In genomic region chr19:15936173-15936572, GRCh38 we compare ENCODE assay signal across 36 cellular contexts. TPM values are rescaled to one million over a fixed set of nuclear protein-coding genes. Genes with fewer than 3 reads are reported as not detected.
"Had no signal": no experiment of that assay in that cellular context is flagged by ENCODE, and none has a peak within 500 bp of the region (broad histone marks: within the 10 kb centered on the region; RNA-seq: fewer than 3 reads in every experiment).

No MANE protein-coding gene starts in this region.

- H3K27ac Mint-ChIP-seq: activated B cell treated with CpG ODN at 0.5 μM for 24 hours; activated CD4-positive, alpha-beta memory T cell treated with anti-CD3 and anti-CD28 coated beads for 36 hours; activated CD8-positive, alpha-beta T cell treated with anti-CD3 and anti-CD28 coated beads for 36 hours; activated naive CD4-positive, alpha-beta T cell treated with anti-CD3 and anti-CD28 coated beads for 36 hours; activated naive CD4-positive, alpha-beta T cell treated with anti-CD3 and anti-CD28 coated beads, Interleukin-2, amount 50 U/mL, for 72 hours; activated naive CD8-positive, alpha-beta T cell treated with anti-CD3 and anti-CD28 coated beads for 36 hours; activated T-cell treated with anti-CD3 and anti-CD28 coated beads, Interleukin-2, amount 50 U/mL, for 72 hours; activated T-helper 1 cell treated with anti-CD3 and anti-CD28 coated beads, Interleukin-12 subunit alpha, Interleukin-12 subunit beta, Interleukin-2, Interleukin-4 antibody, amounts not matched to agents 30 ng/mL and 10 ng/mL and 1 ng/mL, durations not matched to agents 14 hours and 24 hours and 36 hours; activated T-helper 17 cell treated with anti-CD3 and anti-CD28 coated beads, Interleukin-2, amount 50 U/mL, for 72 hours; T-helper 1 cell treated with Interleukin-12 subunit alpha and Interleukin-12 subunit beta and Interleukin-4 antibody, amounts not matched to agents 30 μg/mL and 1 μg/mL, for 36 hours; T-helper 2 cell treated with Interferon-gamma antibody and Interleukin-4, amounts not matched to agents 5 μg/mL and 100 μg/mL, for 36 hours had no signal

- H3K4me3 ChIP-seq: adrenal gland, body of pancreas, breast epithelium had no signal

- H3K27me3 ChIP-seq: body of pancreas had no signal

- H3K27ac ChIP-seq: adrenal gland, brain microvascular endothelial cell had no signal

- H3K36me3 ChIP-seq: adrenal gland, brain microvascular endothelial cell, breast epithelium had no signal

- ATAC-seq: activated CD8-positive, alpha-beta T cell treated with anti-CD3 and anti-CD28 coated beads for 36 hours; activated naive CD4-positive, alpha-beta T cell treated with anti-CD3 and anti-CD28 coated beads, Interleukin-2, amount 50 U/mL, for 72 hours; activated T-cell treated with anti-CD3 and anti-CD28 coated beads, Interleukin-2, amount 50 U/mL, for 4 hours; activated T-cell treated with anti-CD3 and anti-CD28 coated beads, Interleukin-2, amount 50 U/mL, for 72 hours; activated T-helper 17 cell treated with anti-CD3 and anti-CD28 coated beads, Interleukin-2, amount 50 U/mL, for 72 hours; body of pancreas had no signal

- DNase-seq: activated B cell treated with CpG ODN at 0.5 μM for 24 hours; activated CD4-positive, alpha-beta memory T cell treated with anti-CD3 and anti-CD28 coated beads for 36 hours; activated CD4-positive, alpha-beta T cell treated with anti-CD3 and anti-CD28 coated beads for 48 hours; activated CD4-positive, alpha-beta T cell treated with anti-CD3 and anti-CD28 coated beads, Interleukin-2, amount 50 U/mL, for 1 hour; activated CD4-positive, alpha-beta T cell treated with anti-CD3 and anti-CD28 coated beads, Interleukin-2, amount 50 U/mL, for 4 hours; activated CD4-positive, CD25-positive, alpha-beta regulatory T cell treated with anti-CD3 and anti-CD28 coated beads, Interleukin-2, amount 50 U/mL, for 72 hours; activated CD8-positive, alpha-beta T cell treated with anti-CD3 and anti-CD28 coated beads for 36 hours; activated gamma-delta T cell treated with Interleukin-2 at 50 U/mL for 16 hours; activated naive CD4-positive, alpha-beta T cell; activated naive CD4-positive, alpha-beta T cell treated with anti-CD3 and anti-CD28 coated beads for 36 hours; activated naive CD4-positive, alpha-beta T cell treated with anti-CD3 and anti-CD28 coated beads, Interleukin-2, amount 50 U/mL, for 16 hours; activated naive CD8-positive, alpha-beta T cell treated with anti-CD3 and anti-CD28 coated beads for 36 hours; activated T-cell treated with anti-CD3 and anti-CD28 coated beads for 4 hours; activated T-cell treated with anti-CD3 and anti-CD28 coated beads, Interleukin-2, amount 50 U/mL, for 1 hour; activated T-cell treated with anti-CD3 and anti-CD28 coated beads, Interleukin-2, amount 50 U/mL, for 4 hours; activated T-cell treated with anti-CD3 and anti-CD28 coated beads, Interleukin-2, amount 50 U/mL, for 72 hours; adrenal gland; amniotic stem cell; aorta; body of pancreas; brain microvascular endothelial cell; central memory CD4-positive, alpha-beta T cell; T-helper 1 cell; T-helper 2 cell; T-helper 9 cell had no signal

- H3K4me3 Mint-ChIP-seq: activated B cell treated with CpG ODN at 0.5 μM for 24 hours; activated CD4-positive, alpha-beta memory T cell treated with anti-CD3 and anti-CD28 coated beads for 36 hours; activated CD8-positive, alpha-beta T cell treated with anti-CD3 and anti-CD28 coated beads for 36 hours; activated naive CD4-positive, alpha-beta T cell treated with anti-CD3 and anti-CD28 coated beads for 36 hours; activated naive CD8-positive, alpha-beta T cell treated with anti-CD3 and anti-CD28 coated beads for 36 hours; activated T-cell treated with anti-CD3 and anti-CD28 coated beads, Interleukin-2, amount 50 U/mL, for 4 hours; activated T-cell treated with anti-CD3 and anti-CD28 coated beads, Interleukin-2, amount 50 U/mL, for 72 hours; activated T-helper 1 cell treated with anti-CD3 and anti-CD28 coated beads, Interleukin-12 subunit alpha, Interleukin-12 subunit beta, Interleukin-2, Interleukin-4 antibody, amounts not matched to agents 30 ng/mL and 10 ng/mL and 1 ng/mL, durations not matched to agents 14 hours and 24 hours and 36 hours; activated T-helper 17 cell treated with anti-CD3 and anti-CD28 coated beads, Interleukin-2, amount 50 U/mL, for 72 hours; T-helper 1 cell treated with Interleukin-12 subunit alpha and Interleukin-12 subunit beta and Interleukin-4 antibody, amounts not matched to agents 30 μg/mL and 1 μg/mL, for 36 hours; T-helper 2 cell treated with Interferon-gamma antibody and Interleukin-4, amounts not matched to agents 5 μg/mL and 100 μg/mL, for 36 hours had no signal

- H3K9me3 ChIP-seq: adrenal gland, body of pancreas, breast epithelium had no signal

- H3K4me1 ChIP-seq: adrenal gland, breast epithelium had no signal

- H3K4me1 Mint-ChIP-seq: activated T-helper 17 cell treated with anti-CD3 and anti-CD28 coated beads, Interleukin-2, amount 50 U/mL, for 72 hours had no signal

- H3K9me3 Mint-ChIP-seq: activated B cell treated with CpG ODN at 0.5 μM for 24 hours; activated T-helper 17 cell treated with anti-CD3 and anti-CD28 coated beads, Interleukin-2, amount 50 U/mL, for 72 hours had no signal

- FAIRE-seq: astrocyte, TTC549 had no signal

RNA-seq across cellular contexts. Expression of gene CYP4F11, which starts 1.8 kb away (rescaled TPM):
- total RNA-seq: activated B cell treated with CpG ODN at 0.5 μM for 24 hours; activated CD4-positive, alpha-beta memory T cell treated with anti-CD3 and anti-CD28 coated beads for 36 hours; activated CD8-positive, alpha-beta memory T cell treated with anti-CD3 and anti-CD28 coated beads for 36 hours; activated CD8-positive, alpha-beta T cell treated with anti-CD3 and anti-CD28 coated beads for 36 hours; activated naive CD4-positive, alpha-beta T cell treated with anti-CD3 and anti-CD28 coated beads for 36 hours; activated naive CD4-positive, alpha-beta T cell treated with anti-CD3 and anti-CD28 coated beads, Interleukin-2, amount 50 U/mL, for 72 hours; activated naive CD8-positive, alpha-beta T cell treated with anti-CD3 and anti-CD28 coated beads for 36 hours; activated T-cell treated with anti-CD3 and anti-CD28 coated beads, Interleukin-2, amount 50 U/mL, for 72 hours; activated T-helper 1 cell treated with anti-CD3 and anti-CD28 coated beads, Interleukin-12 subunit alpha, Interleukin-12 subunit beta, Interleukin-2, Interleukin-4 antibody, amounts not matched to agents 30 ng/mL and 10 ng/mL and 1 ng/mL, durations not matched to agents 14 hours and 24 hours and 36 hours; activated T-helper 17 cell treated with anti-CD3 and anti-CD28 coated beads, Interleukin-2, amount 50 U/mL, for 72 hours; astrocyte; cerebellum had no signal

RNA-seq across cellular contexts. Expression of gene OR10H4, which starts 12.6 kb away (rescaled TPM):
- total RNA-seq: activated B cell treated with CpG ODN at 0.5 μM for 24 hours; activated CD4-positive, alpha-beta memory T cell treated with anti-CD3 and anti-CD28 coated beads for 36 hours; activated CD8-positive, alpha-beta memory T cell treated with anti-CD3 and anti-CD28 coated beads for 36 hours; activated CD8-positive, alpha-beta T cell treated with anti-CD3 and anti-CD28 coated beads for 36 hours; activated naive CD4-positive, alpha-beta T cell treated with anti-CD3 and anti-CD28 coated beads for 36 hours; activated naive CD4-positive, alpha-beta T cell treated with anti-CD3 and anti-CD28 coated beads, Interleukin-2, amount 50 U/mL, for 72 hours; activated naive CD8-positive, alpha-beta T cell treated with anti-CD3 and anti-CD28 coated beads for 36 hours; activated T-cell treated with anti-CD3 and anti-CD28 coated beads, Interleukin-2, amount 50 U/mL, for 4 hours; activated T-cell treated with anti-CD3 and anti-CD28 coated beads, Interleukin-2, amount 50 U/mL, for 72 hours; activated T-helper 1 cell treated with anti-CD3 and anti-CD28 coated beads, Interleukin-12 subunit alpha, Interleukin-12 subunit beta, Interleukin-2, Interleukin-4 antibody, amounts not matched to agents 30 ng/mL and 10 ng/mL and 1 ng/mL, durations not matched to agents 14 hours and 24 hours and 36 hours; activated T-helper 17 cell treated with anti-CD3 and anti-CD28 coated beads, Interleukin-2, amount 50 U/mL, for 72 hours; adrenal gland; aorta; astrocyte; body of pancreas; breast epithelium; cardiac septum; cerebellum had no signal
- polyA plus RNA-seq: adrenal gland, aorta had no signal

RNA-seq across cellular contexts. Expression of gene CYP4F2, which starts 38.3 kb away (rescaled TPM):
- total RNA-seq: activated B cell treated with CpG ODN at 0.5 μM for 24 hours; activated CD4-positive, alpha-beta memory T cell treated with anti-CD3 and anti-CD28 coated beads for 36 hours; activated T-cell treated with anti-CD3 and anti-CD28 coated beads, Interleukin-2, amount 50 U/mL, for 4 hours; activated T-helper 1 cell treated with anti-CD3 and anti-CD28 coated beads, Interleukin-12 subunit alpha, Interleukin-12 subunit beta, Interleukin-2, Interleukin-4 antibody, amounts not matched to agents 30 ng/mL and 10 ng/mL and 1 ng/mL, durations not matched to agents 14 hours and 24 hours and 36 hours; activated T-helper 17 cell treated with anti-CD3 and anti-CD28 coated beads, Interleukin-2, amount 50 U/mL, for 72 hours; adrenal gland; aorta; astrocyte; body of pancreas; cardiac septum; cerebellum had no signal
- polyA plus RNA-seq: adrenal gland had no signal
